Comparison of ENCODE assay signal across 16 cellular contexts in the genomic region with DNA sequence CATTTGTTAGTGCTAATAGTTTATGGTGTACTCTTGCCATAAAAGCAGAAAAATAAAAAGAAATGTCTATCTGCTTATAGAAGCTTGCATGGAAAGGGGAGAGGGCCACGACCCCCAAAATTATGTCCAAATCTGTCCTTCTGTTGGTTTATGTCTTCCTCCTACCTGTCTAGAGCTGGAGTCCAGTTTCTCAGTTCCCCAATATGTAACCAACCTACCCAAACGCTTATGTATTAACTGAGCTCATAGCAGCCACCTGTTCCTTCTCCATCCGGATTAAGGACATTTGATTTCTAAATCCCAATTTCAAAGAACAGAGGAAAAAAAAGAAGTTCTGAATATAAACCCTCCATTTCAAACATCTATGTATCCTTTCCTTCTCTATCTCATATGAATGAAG.
"Had no signal": no experiment of that assay in that cellular context is flagged by ENCODE, and none has a peak within 500 bp of the region (broad histone marks: within the 10 kb centered on the region; RNA-seq: fewer than 3 reads in every experiment).

No MANE protein-coding gene starts in this region.

- DNase-seq: activated CD4-positive, alpha-beta T cell treated with anti-CD3 and anti-CD28 coated beads, Interleukin-2, amount 50 U/mL, for 1 hour; activated CD4-positive, CD25-positive, alpha-beta regulatory T cell treated with anti-CD3 and anti-CD28 coated beads, Interleukin-2, amount 50 U/mL, for 72 hours; activated CD8-positive, alpha-beta memory T cell treated with anti-CD3 and anti-CD28 coated beads, Interleukin-2, amount 50 U/mL, for 4 hours; activated naive CD4-positive, alpha-beta T cell treated with anti-CD3 and anti-CD28 coated beads for 36 hours; activated T-cell treated with anti-CD3 and anti-CD28 coated beads, Interleukin-2, amount 50 U/mL, for 4 hours; body of pancreas; effector memory CD8-positive, alpha-beta T cell; occipital lobe; stimulated activated CD4-positive, alpha-beta T cell treated with anti-CD3 and anti-CD28 coated beads, Interleukin-12 subunit alpha, Interleukin-12 subunit beta, amount 100 ng/mL, for 4 hours; stimulated activated CD4-positive, alpha-beta T cell treated with anti-CD3 and anti-CD28 coated beads, Interleukin-1b, Interleukin-23, amount 100 ng/mL, for 48 hours; stimulated activated naive CD4-positive, alpha-beta T cell treated with Interleukin-2 at 50 U/mL for 16 hours; substantia nigra; tibial artery; uterus had no signal

- H3K36me3 ChIP-seq: tibial artery, uterus had no signal

- H3K4me1 ChIP-seq: body of pancreas, tibial artery, uterus had no signal

- H3K4me3 Mint-ChIP-seq: activated naive CD4-positive, alpha-beta T cell treated with anti-CD3 and anti-CD28 coated beads for 36 hours; activated T-cell treated with anti-CD3 and anti-CD28 coated beads, Interleukin-2, amount 50 U/mL, for 4 hours; effector memory CD8-positive, alpha-beta T cell; memory B cell had no signal

- H3K4me3 ChIP-seq: body of pancreas, tibial artery, uterus had no signal

- H3K27ac ChIP-seq: body of pancreas, tibial artery, uterus, VCaP had no signal

- ATAC-seq: activated T-cell treated with anti-CD3 and anti-CD28 coated beads, Interleukin-2, amount 50 U/mL, for 4 hours; body of pancreas; effector memory CD8-positive, alpha-beta T cell had no signal

- H3K36me3 Mint-ChIP-seq: memory B cell had no signal

- H3K27ac Mint-ChIP-seq: activated naive CD4-positive, alpha-beta T cell treated with anti-CD3 and anti-CD28 coated beads for 36 hours; effector memory CD8-positive, alpha-beta T cell; memory B cell had no signal

- H3K27me3 ChIP-seq: body of pancreas, uterus had no signal

- H3K9me3 Mint-ChIP-seq: activated naive CD4-positive, alpha-beta T cell treated with anti-CD3 and anti-CD28 coated beads for 36 hours; activated T-cell treated with anti-CD3 and anti-CD28 coated beads, Interleukin-2, amount 50 U/mL, for 4 hours; effector memory CD8-positive, alpha-beta T cell had no signal

- H3K4me1 Mint-ChIP-seq: memory B cell had no signal

- H3K9me3 ChIP-seq: body of pancreas, tibial artery, uterus had no signal
